ENCODE assay signal across 12 cellular contexts in genomic region chr7:143229054-143229790, GRCh38. TPM values are rescaled to one million over a fixed set of nuclear protein-coding genes. Genes with fewer than 3 reads are reported as not detected.
DNase-seq lines count a peak whose midpoint lies in the region; ATAC-seq and TF ChIP-seq lines count a peak whose summit lies in the region.
"Had no signal": no experiment of that assay in that cellular context is flagged by ENCODE, and none has a peak within 500 bp of the region (broad histone marks: within the 10 kb centered on the region; RNA-seq: fewer than 3 reads in every experiment).

No MANE protein-coding gene starts in this region.

- intact Hi-C loops in left cardiac atrium (cut with DNase I) (no loop called here), cardiac septum (cut with DNase I) (no loop called here), head of caudate nucleus (cut with DNase I) (no loop called here)

- H3K9ac ChIP-seq in smooth muscle cell (ENCODE audit: low read depth), result no peak overlapping the region

- H3K79me2 ChIP-seq in smooth muscle cell (ENCODE audit: low read depth), result no peaks in the 10 kb centered on the region

- WGBS in smooth muscle cell (ENCODE audit: low lambda C conversion rate), result 33% methylated on average over 9 of the region's 9 CpGs

- H3F3A ChIP-seq in smooth muscle cell (ENCODE audit: low read depth), result peaks cover 2% of the 10 kb centered on the region

- peak overlapping the region; percentile 18 for H3K27ac ChIP-seq in smooth muscle cell (ENCODE audit: low read depth)
- H3K27ac ChIP-seq: tibial artery had no signal

- no peaks in the 10 kb centered on the region for H3K9me3 ChIP-seq in smooth muscle cell (replicated peaks; ENCODE audit: low read depth)

- H2AFZ ChIP-seq in smooth muscle cell (ENCODE audit: low read depth), result peak overlapping the region; percentile 91

- H4K20me1 ChIP-seq in smooth muscle cell (ENCODE audit: low read depth), result no peaks in the 10 kb centered on the region

- no peak overlapping the region for H3K4me3 ChIP-seq in smooth muscle cell
- H3K4me3 ChIP-seq: skin epidermis, tibial artery had no signal

- H3K27me3 ChIP-seq in smooth muscle cell (ENCODE audit: low read depth), result no peaks in the 10 kb centered on the region
- H3K27me3 ChIP-seq: tibial artery had no signal

- TF ChIP-seq CTCF in smooth muscle cell (IDR thresholded peaks at IDR 0.05; ENCODE audit: borderline replicate concordance, insufficient read depth, poor library complexity, severe bottlenecking), result no peak

- DNase-seq in left cardiac atrium (no peak), cardiac septum (ENCODE audit: low spot score) (no peak), head of caudate nucleus (peak in 25 of 42 donors; percentile 8 to 74 (median 32)), smooth muscle cell (lab: John Stamatoyannopoulos, UW; ENCODE audit: unreplicated experiment) (no peak)
- DNase-seq: activated CD4-positive, alpha-beta T cell treated with anti-CD3 and anti-CD28 coated beads for 36 hours; MM.1S; NK-92 treated with Interleukin-12 subunit alpha and Interleukin-12 subunit beta, amount 100 ng/mL, for 24 hours; tibial artery had no signal

- peak overlapping the region; percentile 52 for H3K4me2 ChIP-seq in smooth muscle cell

- peaks cover 8% of the 10 kb centered on the region for H3K4me1 ChIP-seq in smooth muscle cell (ENCODE audit: low read depth)
- H3K4me1 ChIP-seq: tibial artery had no signal

- no peaks in the 10 kb centered on the region for H3K36me3 ChIP-seq in smooth muscle cell (ENCODE audit: low read depth)
- H3K36me3 ChIP-seq: tibial artery had no signal

- ATAC-seq in left cardiac atrium, result peak; percentile 5 to 30
- ATAC-seq in GM19035 (IDR thresholded peaks at IDR 0.05; ENCODE audit: unreplicated experiment), result no peak
- no peak for ATAC-seq in GM19397 (IDR thresholded peaks at IDR 0.05; ENCODE audit: unreplicated experiment)
- ATAC-seq: activated CD4-positive, alpha-beta T cell treated with anti-CD3 and anti-CD28 coated beads for 36 hours had no signal

RNA-seq across cellular contexts. Expression of gene TAS2R40, which starts 7.4 kb away (rescaled TPM):
- total RNA-seq in left cardiac atrium (not detected), cardiac septum (not detected), smooth muscle cell (not detected in 2 replicates)
- polyA plus RNA-seq in smooth muscle cell, result not detected in 2 replicates
- total RNA-seq: activated CD4-positive, alpha-beta T cell treated with anti-CD3 and anti-CD28 coated beads for 36 hours; activated T-helper 2 cell treated with anti-CD3 and anti-CD28 coated beads, Interferon-gamma antibody, Interleukin-2, Interleukin-4, amounts not matched to agents 10 μg/mL and 5 μg/mL and 100 μg/mL, durations not matched to agents 14 hours and 24 hours and 36 hours had no signal

RNA-seq across cellular contexts. Expression of gene GSTK1, which starts 34.0 kb away (rescaled TPM):
- total RNA-seq in left cardiac atrium, result 100 to 1,000 TPM; 185 to 195 TPM
- 208 TPM for total RNA-seq in cardiac septum
- 102 and 158 TPM in 2 replicates for total RNA-seq in smooth muscle cell
- 105 and 136 TPM in 2 replicates for polyA plus RNA-seq in smooth muscle cell

RNA-seq across cellular contexts. Expression of gene TAS2R39, which starts 46.0 kb away (rescaled TPM):
- total RNA-seq in left cardiac atrium, result not detected
- total RNA-seq in cardiac septum, result not detected
- total RNA-seq in smooth muscle cell, result not detected in 2 replicates
- not detected in 2 replicates for polyA plus RNA-seq in smooth muscle cell
- total RNA-seq: activated CD4-positive, alpha-beta T cell treated with anti-CD3 and anti-CD28 coated beads for 36 hours; activated T-helper 2 cell treated with anti-CD3 and anti-CD28 coated beads, Interferon-gamma antibody, Interleukin-2, Interleukin-4, amounts not matched to agents 10 μg/mL and 5 μg/mL and 100 μg/mL, durations not matched to agents 14 hours and 24 hours and 36 hours had no signal

RNA-seq across cellular contexts. Expression of gene TMEM139, which starts 55.5 kb away (rescaled TPM):
- total RNA-seq in left cardiac atrium (1 to 10 TPM; 2.3 to 4.1 TPM), cardiac septum (6.9 TPM), smooth muscle cell (0.99 and 9.1 TPM in 2 replicates)
- 0.93 and 4.0 TPM in 2 replicates for polyA plus RNA-seq in smooth muscle cell

RNA-seq across cellular contexts. Expression of gene CASP2, which starts 58.9 kb away (rescaled TPM):
- 10 to 100 TPM in 1 of 2 donors, 1 to 10 TPM in 1; 8.0 to 12.4 TPM for total RNA-seq in left cardiac atrium
- 12.6 TPM for total RNA-seq in cardiac septum
- 13.4 and 22.0 TPM in 2 replicates for total RNA-seq in smooth muscle cell
- 8.1 and 10.7 TPM in 2 replicates for polyA plus RNA-seq in smooth muscle cell

Comparison
In these comparisons a context has a peak if more than half of its experiments do, and no peak if none do; other contexts are left out.
1. ATAC-seq: peak in left cardiac atrium (2 of 2); none in GM19035 (single experiment) and GM19397 (single experiment).
2. DNase-seq: peak in head of caudate nucleus (25 of 42); none in left cardiac atrium (single experiment), cardiac septum (single experiment) and smooth muscle cell (single experiment).